19 cellular contexts compared by ENCODE assay signal in genomic region chr6:168535711-168536110, GRCh38.
A peak's percentile ranks its signal among the peaks of the same experiment; 100 is the strongest.
DNase-seq lines count a peak whose midpoint lies in the region; ATAC-seq and TF ChIP-seq lines count a peak whose summit lies in the region.
"Had no signal": no experiment of that assay in that cellular context is flagged by ENCODE, and none has a peak within 500 bp of the region (broad histone marks: within the 10 kb centered on the region; RNA-seq: fewer than 3 reads in every experiment).

No MANE protein-coding gene starts in this region.

- H2BK120ac ChIP-seq in neuronal stem cell (ENCODE audit: low read depth, low read length) = no peak overlapping the region

- H4K8ac ChIP-seq in neuronal stem cell (ENCODE audit: low read depth, low read length) = no peak overlapping the region

- H3K18ac ChIP-seq in neuronal stem cell (ENCODE audit: low read length) = peak overlapping the region; percentile 88

- H2BK15ac ChIP-seq in neuronal stem cell (ENCODE audit: low read length) = peak overlapping the region; percentile 63

- no peak for ATAC-seq in GM18498 (IDR thresholded peaks at IDR 0.05; ENCODE audit: unreplicated experiment)

- H3K4me3 ChIP-seq in ascending aorta (no peak overlapping the region), esophagus (ENCODE audit: low read depth in 1 of 2, low read length in 2 of 2) (no peak overlapping the region), neuronal stem cell (ENCODE audit: low read length in 2 of 2) (peak overlapping the region in 1 of 2 donors; percentile 61), tibial artery (no peak overlapping the region)

- H3K79me1 ChIP-seq in neuronal stem cell (ENCODE audit: low read depth, low read length) = no peaks in the 10 kb centered on the region

- H3K9me3 ChIP-seq in ascending aorta (no peaks in the 10 kb centered on the region), esophagus (ENCODE audit: control insufficient read depth in 2 of 2, insufficient read depth in 1 of 2, low read depth in 1 of 2, low read length in 1 of 2) (no peaks in the 10 kb centered on the region), neuronal stem cell (replicated peaks in 1 of 2; ENCODE audit: control insufficient read depth in 2 of 2, insufficient read depth in 1 of 2, low read depth in 1 of 2, low read length in 2 of 2) (no peaks in the 10 kb centered on the region), tibial artery (no peaks in the 10 kb centered on the region)
- H3K9me3 ChIP-seq: Caco-2 had no signal

- no peak overlapping the region for H2BK12ac ChIP-seq in neuronal stem cell (ENCODE audit: low read length)

- H3K36me3 ChIP-seq in ascending aorta (peaks cover 2 to 3% of the 10 kb centered on the region in 2 donors), esophagus (ENCODE audit: control insufficient read depth in 2 of 2, insufficient read depth in 2 of 2, low read length in 1 of 2) (no peaks in the 10 kb centered on the region), neuronal stem cell (replicated peaks in 1 of 2; ENCODE audit: control insufficient read depth in 2 of 2, insufficient read depth in 2 of 2, low read length in 2 of 2) (no peaks in the 10 kb centered on the region), tibial artery (no peaks in the 10 kb centered on the region)

- DNase-seq in ascending aorta (ENCODE audit: low spot score in 2 of 2) (no peak), neuronal stem cell (ENCODE audit: low spot score) (no peak), tibial artery (no peak), HuH-7 (ENCODE audit: low spot score) (no peak), GF-D8 (lab: John Stamatoyannopoulos, UW) (no peak)
- DNase-seq: Caco-2; CD4-positive, CD25-positive, alpha-beta regulatory T cell; EL; HCEC 1CT; Kasumi-1; MM.1S; NCI-H1092 treated with DMSO at 0.1 percent for 48 hours; NCI-H187; NCI-H345; NCI-H69; NK-92 treated with Interleukin-12 subunit alpha and Interleukin-12 subunit beta, amount 100 ng/mL, for 24 hours; SIG-M5 had no signal

- H2AFZ ChIP-seq in neuronal stem cell (ENCODE audit: low read length) = peak overlapping the region; percentile 33

- H3K4me1 ChIP-seq in ascending aorta (peaks cover 22 to 55% of the 10 kb centered on the region in 2 donors), esophagus (ENCODE audit: control insufficient read depth in 2 of 2, insufficient read depth in 2 of 2, low read length in 1 of 2) (peaks cover 0 to 2% of the 10 kb centered on the region in 2 donors), neuronal stem cell (ENCODE audit: control insufficient read depth in 2 of 2, insufficient read depth in 1 of 2, low read depth in 1 of 2, low read length in 2 of 2) (peaks cover 0 to 12% of the 10 kb centered on the region in 2 donors), tibial artery (peaks cover 0 to 62% (median 37%) of the 10 kb centered on the region in 4 donors)
- H3K4me1 ChIP-seq: Caco-2 had no signal

- H4K91ac ChIP-seq in neuronal stem cell (ENCODE audit: low read depth, low read length, poor library complexity) = no peak overlapping the region

- H3K9ac ChIP-seq in neuronal stem cell (ENCODE audit: low read depth, low read length, poor library complexity) = peak overlapping the region; percentile 78

- H3K27ac ChIP-seq in ascending aorta (peak overlapping the region; percentile 64 to 71), esophagus (ENCODE audit: low read depth in 2 of 2, low read length in 1 of 2) (peak overlapping the region; percentile 23 to 63), neuronal stem cell (replicated peaks; ENCODE audit: low read length) (no peak overlapping the region), tibial artery (peak overlapping the region; percentile 66)

- H3K27me3 ChIP-seq in ascending aorta = no peaks in the 10 kb centered on the region
- H3K27me3 ChIP-seq in esophagus (ENCODE audit: control insufficient read depth in 1 of 2, insufficient read depth in 2 of 2, low read length in 2 of 2) = no peaks in the 10 kb centered on the region
- H3K27me3 ChIP-seq in neuronal stem cell (ENCODE audit: control insufficient read depth in 3 of 3, insufficient read depth in 3 of 3, low read depth in 1 of 3, low read length in 3 of 3) = no peaks in the 10 kb centered on the region
- H3K27me3 ChIP-seq in tibial artery = no peaks in the 10 kb centered on the region

- peak overlapping the region; percentile 42 for H3K4ac ChIP-seq in neuronal stem cell (ENCODE audit: low read length)

- H2BK5ac ChIP-seq in neuronal stem cell (ENCODE audit: low read length) = peak overlapping the region; percentile 46

- H2AK5ac ChIP-seq in neuronal stem cell (ENCODE audit: low read depth, low read length) = peak overlapping the region; percentile 81

- 91 to 92% methylated on average over 22 of the region's 22 CpGs for WGBS in esophagus, 2 donors
- no CpG with 5 or more reads among the region's 22 CpGs for WGBS in neuronal stem cell (ENCODE audit: extremely low coverage in 2 of 2, insufficient read length in 2 of 2, insufficient replicate concordance in 1 of 2), 2 donors

- intact Hi-C loops in ascending aorta (cut with DNase I) = no loop called here
- intact Hi-C loops in tibial artery (cut with DNase I; ENCODE audit: low total_unique reads) = loop anchor here (5.0 kb wide), 1 partner anchor 93 kb away; the partner anchor contains the start of gene SMOC2

- H3K14ac ChIP-seq in neuronal stem cell (ENCODE audit: low read length) = no peak overlapping the region

- no peak overlapping the region for H3K4me2 ChIP-seq in neuronal stem cell (ENCODE audit: insufficient read depth, low read length, poor library complexity, severe bottlenecking)

- peak overlapping the region; percentile 77 for H3K23ac ChIP-seq in neuronal stem cell (ENCODE audit: low read depth, low read length, poor library complexity)

- no peak for TF ChIP-seq CTCF in ascending aorta (IDR thresholded peaks at IDR 0.05)
- TF ChIP-seq CTCF in tibial artery (IDR thresholded peaks at IDR 0.05) = no peak
